2 cellular contexts compared by ENCODE assay signal in genomic region chr15:73792429-73792828, GRCh38.
TF ChIP-seq lines count a peak whose summit lies in the region.

No MANE protein-coding gene starts in this region.

TF ChIP-seq in HCT116, 20 proteins besides CTCF, POLR2A, EP300 and RAD21:
- TF ChIP-seq MAX (IDR thresholded peaks at IDR 0.05) (no peak), SRF (IDR thresholded peaks at IDR 0.05; ENCODE audit: low read depth) (no peak), REST (IDR thresholded peaks at IDR 0.05; ENCODE audit: low read depth) (no peak), EGR1 (IDR thresholded peaks at IDR 0.05; ENCODE audit: low read depth) (no peak)

TF ChIP-seq in K562, 482 proteins besides CTCF, POLR2A, EP300 and RAD21:
- peak; percentile 21 for TF ChIP-seq PRDM10 (IDR thresholded peaks at IDR 0.05; ENCODE audit: partially characterized antibody)
- no peak for TF ChIP-seq ATF7 (IDR thresholded peaks at IDR 0.05)
- TF ChIP-seq MCM5 (IDR thresholded peaks at IDR 0.05; ENCODE audit: low read depth), result no peak
- TF ChIP-seq DDX20 (tag; IDR thresholded peaks at IDR 0.05; ENCODE audit: low read depth), result no peak
- TF ChIP-seq ETV6 (IDR thresholded peaks at IDR 0.05; ENCODE audit: borderline replicate concordance in 1 of 2, low read depth in 2 of 2, low read length in 1 of 2), result no peak
- TF ChIP-seq ETV6 (CRISPR knock-in tag; IDR thresholded peaks at IDR 0.05; ENCODE audit: borderline replicate concordance), result no peak
- no peak for TF ChIP-seq NCOR1 (IDR thresholded peaks at IDR 0.05)
- TF ChIP-seq TAF15 (IDR thresholded peaks at IDR 0.05; ENCODE audit: low read depth, low read length), result no peak
- TF ChIP-seq NONO (IDR thresholded peaks at IDR 0.05; ENCODE audit: low read depth in 2 of 2, low read length in 1 of 2), result no peak
